1 cellular context compared by ENCODE assay signal in the genomic region with DNA sequence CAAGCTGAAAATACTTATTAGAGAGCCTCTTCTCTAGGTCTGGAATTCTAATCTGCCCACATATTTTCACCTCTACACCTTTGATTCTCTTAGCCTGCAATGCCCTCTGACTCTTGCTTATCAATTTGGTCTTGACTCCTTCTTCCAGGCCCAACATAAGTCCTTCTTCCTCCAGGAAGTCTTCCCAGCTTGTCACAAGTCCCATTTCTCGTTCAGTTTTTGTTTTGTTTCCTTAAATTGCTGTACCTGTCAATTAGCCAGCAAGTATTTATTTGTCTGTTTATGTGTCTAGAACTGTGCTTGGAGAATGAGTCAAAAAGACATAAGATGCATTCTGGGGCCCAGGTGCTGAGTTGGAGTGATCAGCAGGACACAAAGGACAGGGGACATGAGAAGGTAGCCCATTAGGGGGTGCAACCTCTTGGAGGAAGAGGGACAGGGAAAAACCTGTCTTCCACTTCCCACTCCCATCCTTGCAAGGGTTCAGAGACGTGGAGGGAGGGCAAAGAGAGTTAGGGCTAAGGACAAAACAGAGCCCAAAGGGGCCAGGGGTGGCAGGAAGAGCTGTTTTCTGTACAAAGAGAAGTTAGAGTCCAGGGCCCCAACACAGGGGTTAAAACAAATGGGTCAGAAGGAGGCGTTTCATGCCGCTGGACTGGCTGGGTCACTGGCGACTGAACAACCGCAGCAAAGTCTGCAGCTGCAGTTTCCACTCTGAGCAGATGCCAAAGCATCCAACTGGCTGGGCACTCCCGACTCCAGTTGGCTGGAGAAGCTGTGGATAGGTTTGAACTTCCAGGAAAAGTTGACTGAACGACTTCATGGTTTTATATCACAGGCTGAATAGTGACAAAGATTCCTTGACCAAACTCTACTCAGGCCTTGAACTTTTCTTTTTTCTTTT.
TF ChIP-seq lines count a peak whose summit lies in the region.

No MANE protein-coding gene starts in this region.

TF ChIP-seq in IMR-90, 13 proteins besides CTCF, POLR2A, EP300 and RAD21 (continued from another document):
- TF ChIP-seq, protein P1, sequence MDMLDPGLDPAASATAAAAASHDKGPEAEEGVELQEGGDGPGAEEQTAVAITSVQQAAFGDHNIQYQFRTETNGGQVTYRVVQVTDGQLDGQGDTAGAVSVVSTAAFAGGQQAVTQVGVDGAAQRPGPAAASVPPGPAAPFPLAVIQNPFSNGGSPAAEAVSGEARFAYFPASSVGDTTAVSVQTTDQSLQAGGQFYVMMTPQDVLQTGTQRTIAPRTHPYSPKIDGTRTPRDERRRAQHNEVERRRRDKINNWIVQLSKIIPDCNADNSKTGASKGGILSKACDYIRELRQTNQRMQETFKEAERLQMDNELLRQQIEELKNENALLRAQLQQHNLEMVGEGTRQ (IDR thresholded peaks at IDR 0.05; ENCODE audit: low read depth, low read length) = no peak
- TF ChIP-seq MAFK (IDR thresholded peaks at IDR 0.05; ENCODE audit: low read depth, low read length) (no peak), SMC3 (IDR thresholded peaks at IDR 0.05; ENCODE audit: low read depth, low read length) (no peak), RCOR1 (IDR thresholded peaks at IDR 0.05; ENCODE audit: insufficient replicate concordance, low read length) (no peak)
